In genomic region chr1:113074237-113074636, GRCh38 we compare ENCODE assay signal across 8 cellular contexts. TPM values are rescaled to one million over a fixed set of nuclear protein-coding genes. Genes with fewer than 3 reads are reported as not detected.
DNase-seq lines count a peak whose midpoint lies in the region; ATAC-seq and TF ChIP-seq lines count a peak whose summit lies in the region.

No MANE protein-coding gene starts in this region.

- H3K36me3 ChIP-seq in breast epithelium = no peaks in the 10 kb centered on the region
- H3K36me3 ChIP-seq in muscle layer of duodenum (ENCODE audit: control insufficient read depth in 1 of 2, insufficient read depth in 2 of 2, low read length in 2 of 2) = peaks cover 0 to 7% of the 10 kb centered on the region in 2 donors

- intact Hi-C loops in breast epithelium (cut with DNase I; ENCODE audit: low total_unique reads) = no loop called here

- H3K4me1 ChIP-seq in breast epithelium (peaks cover 0 to 6% of the 10 kb centered on the region in 2 donors), muscle layer of duodenum (ENCODE audit: control insufficient read depth in 1 of 2, insufficient read depth in 2 of 2, low read length in 2 of 2) (peaks cover 6 to 31% of the 10 kb centered on the region in 2 donors)

- peak overlapping the region; percentile 99 for H3K4me3 ChIP-seq in AG10803 (ENCODE audit: low read length)
- peak overlapping the region; percentile 95 for H3K4me3 ChIP-seq in HL-60 (replicated peaks; ENCODE audit: insufficient read depth, low read length)
- H3K4me3 ChIP-seq in breast epithelium = peak overlapping the region; percentile 85 to 93 (median 89)
- peak overlapping the region; percentile 85 to 92 for H3K4me3 ChIP-seq in muscle layer of duodenum (ENCODE audit: low read depth in 1 of 2, low read length in 2 of 2)

- no peak for TF ChIP-seq POLR2A in breast epithelium (IDR thresholded peaks at IDR 0.05)

- no peak for ATAC-seq in HG02840 (IDR thresholded peaks at IDR 0.05; ENCODE audit: low FRiP score, unreplicated experiment)

- H3K9me3 ChIP-seq in breast epithelium (no peaks in the 10 kb centered on the region), muscle layer of duodenum (ENCODE audit: control insufficient read depth in 1 of 2, low read length in 2 of 2) (no peaks in the 10 kb centered on the region)

- DNase-seq in AG10803 (ENCODE audit: low read depth) = peak; percentile 4
- no peak for DNase-seq in HL-60 (ENCODE audit: low read depth in 1 of 2, low spot score in 1 of 2)
- DNase-seq in breast epithelium (ENCODE audit: low spot score in 2 of 2) = no peak
- no peak for DNase-seq in nucleus accumbens (lab: John Stamatoyannopoulos, UW)
- DNase-seq in NCI-H1417 treated with DMSO at 0.1 percent for 48 hours (lab: John Stamatoyannopoulos, UW) = no peak
- no peak for DNase-seq in SHP77 treated with DMSO at 0.1 percent for 48 hours (lab: John Stamatoyannopoulos, UW)

- TF ChIP-seq CTCF in AG10803 (conservative IDR thresholded peaks at IDR 0.05; ENCODE audit: low read length) = no peak
- no peak for TF ChIP-seq CTCF in HL-60 (IDR thresholded peaks at IDR 0.05; ENCODE audit: insufficient read depth, low read length)
- no peak for TF ChIP-seq CTCF in breast epithelium (IDR thresholded peaks at IDR 0.05)

- H3K27me3 ChIP-seq in HL-60 (ENCODE audit: insufficient read depth, poor library complexity, severe bottlenecking) (no peaks in the 10 kb centered on the region), breast epithelium (no peaks in the 10 kb centered on the region), muscle layer of duodenum (ENCODE audit: low read depth, low read length) (no peaks in the 10 kb centered on the region)

- H3K27ac ChIP-seq in HL-60 (replicated peaks) (no peak overlapping the region), breast epithelium (no peak overlapping the region), muscle layer of duodenum (ENCODE audit: low read length) (peak overlapping the region; percentile 94)

RNA-seq across cellular contexts. Expression of gene LRIG2, which starts 1.2 kb away (rescaled TPM):
- total RNA-seq in breast epithelium = 10 to 100 TPM; 20.0 to 39.8 (median 24.3) TPM
